In the genomic region with DNA sequence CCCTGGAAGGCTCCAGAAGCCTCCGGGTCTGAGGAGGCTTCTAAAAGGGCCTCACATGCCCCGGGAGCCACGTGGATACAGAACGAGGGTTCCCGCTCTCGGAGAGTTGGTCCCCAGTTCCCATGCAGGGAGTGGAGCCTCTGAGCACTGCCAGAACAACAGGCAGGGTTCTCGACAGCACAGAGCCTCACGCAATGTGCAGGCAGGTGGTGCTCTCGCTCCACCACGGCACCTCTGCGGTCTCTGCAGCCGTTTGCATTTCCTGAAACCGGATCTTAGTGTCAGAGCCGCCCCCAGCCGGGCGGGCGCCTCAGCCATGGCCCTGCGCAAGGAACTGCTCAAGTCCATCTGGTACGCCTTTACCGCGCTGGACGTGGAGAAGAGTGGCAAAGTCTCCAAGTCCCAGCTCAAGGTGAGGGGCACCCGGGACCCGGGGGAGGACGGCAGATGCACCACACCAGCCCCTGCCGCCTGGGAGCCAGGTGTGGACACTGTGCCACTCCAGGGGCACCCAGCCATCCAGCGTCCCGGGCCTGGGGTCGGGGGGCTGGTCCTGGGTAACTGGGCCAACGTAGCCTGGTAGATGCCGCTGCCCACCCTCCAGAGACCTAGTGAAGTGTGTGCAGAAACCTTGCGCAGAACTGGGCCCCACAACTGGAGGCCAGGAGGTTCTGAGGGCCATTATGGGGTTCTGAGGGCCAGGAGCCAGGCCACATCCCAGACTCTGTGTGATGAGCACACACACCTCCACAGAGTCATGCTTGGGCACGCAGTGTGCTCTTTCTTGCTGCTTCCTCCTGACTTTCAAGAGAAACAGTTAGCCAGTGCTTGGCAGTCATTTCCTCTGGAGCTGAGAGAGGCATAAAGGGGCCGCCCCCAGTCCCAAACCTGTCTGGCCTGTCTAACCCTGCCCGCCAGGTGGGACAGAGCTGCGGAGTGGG, we compare ENCODE assay signal across 1 cellular context.
TF ChIP-seq lines count a peak whose summit lies in the region.

A gene with protein sequence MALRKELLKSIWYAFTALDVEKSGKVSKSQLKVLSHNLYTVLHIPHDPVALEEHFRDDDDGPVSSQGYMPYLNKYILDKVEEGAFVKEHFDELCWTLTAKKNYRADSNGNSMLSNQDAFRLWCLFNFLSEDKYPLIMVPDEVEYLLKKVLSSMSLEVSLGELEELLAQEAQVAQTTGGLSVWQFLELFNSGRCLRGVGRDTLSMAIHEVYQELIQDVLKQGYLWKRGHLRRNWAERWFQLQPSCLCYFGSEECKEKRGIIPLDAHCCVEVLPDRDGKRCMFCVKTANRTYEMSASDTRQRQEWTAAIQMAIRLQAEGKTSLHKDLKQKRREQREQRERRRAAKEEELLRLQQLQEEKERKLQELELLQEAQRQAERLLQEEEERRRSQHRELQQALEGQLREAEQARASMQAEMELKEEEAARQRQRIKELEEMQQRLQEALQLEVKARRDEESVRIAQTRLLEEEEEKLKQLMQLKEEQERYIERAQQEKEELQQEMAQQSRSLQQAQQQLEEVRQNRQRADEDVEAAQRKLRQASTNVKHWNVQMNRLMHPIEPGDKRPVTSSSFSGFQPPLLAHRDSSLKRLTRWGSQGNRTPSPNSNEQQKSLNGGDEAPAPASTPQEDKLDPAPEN (plus strand): TSS at position 278 of the 941 bp plus-strand sequence. CDS start 39 bp downstream, at position 317.

TF ChIP-seq in H1, 55 proteins besides CTCF, POLR2A, EP300 and RAD21 (continued from another document):
- TF ChIP-seq, protein P1, sequence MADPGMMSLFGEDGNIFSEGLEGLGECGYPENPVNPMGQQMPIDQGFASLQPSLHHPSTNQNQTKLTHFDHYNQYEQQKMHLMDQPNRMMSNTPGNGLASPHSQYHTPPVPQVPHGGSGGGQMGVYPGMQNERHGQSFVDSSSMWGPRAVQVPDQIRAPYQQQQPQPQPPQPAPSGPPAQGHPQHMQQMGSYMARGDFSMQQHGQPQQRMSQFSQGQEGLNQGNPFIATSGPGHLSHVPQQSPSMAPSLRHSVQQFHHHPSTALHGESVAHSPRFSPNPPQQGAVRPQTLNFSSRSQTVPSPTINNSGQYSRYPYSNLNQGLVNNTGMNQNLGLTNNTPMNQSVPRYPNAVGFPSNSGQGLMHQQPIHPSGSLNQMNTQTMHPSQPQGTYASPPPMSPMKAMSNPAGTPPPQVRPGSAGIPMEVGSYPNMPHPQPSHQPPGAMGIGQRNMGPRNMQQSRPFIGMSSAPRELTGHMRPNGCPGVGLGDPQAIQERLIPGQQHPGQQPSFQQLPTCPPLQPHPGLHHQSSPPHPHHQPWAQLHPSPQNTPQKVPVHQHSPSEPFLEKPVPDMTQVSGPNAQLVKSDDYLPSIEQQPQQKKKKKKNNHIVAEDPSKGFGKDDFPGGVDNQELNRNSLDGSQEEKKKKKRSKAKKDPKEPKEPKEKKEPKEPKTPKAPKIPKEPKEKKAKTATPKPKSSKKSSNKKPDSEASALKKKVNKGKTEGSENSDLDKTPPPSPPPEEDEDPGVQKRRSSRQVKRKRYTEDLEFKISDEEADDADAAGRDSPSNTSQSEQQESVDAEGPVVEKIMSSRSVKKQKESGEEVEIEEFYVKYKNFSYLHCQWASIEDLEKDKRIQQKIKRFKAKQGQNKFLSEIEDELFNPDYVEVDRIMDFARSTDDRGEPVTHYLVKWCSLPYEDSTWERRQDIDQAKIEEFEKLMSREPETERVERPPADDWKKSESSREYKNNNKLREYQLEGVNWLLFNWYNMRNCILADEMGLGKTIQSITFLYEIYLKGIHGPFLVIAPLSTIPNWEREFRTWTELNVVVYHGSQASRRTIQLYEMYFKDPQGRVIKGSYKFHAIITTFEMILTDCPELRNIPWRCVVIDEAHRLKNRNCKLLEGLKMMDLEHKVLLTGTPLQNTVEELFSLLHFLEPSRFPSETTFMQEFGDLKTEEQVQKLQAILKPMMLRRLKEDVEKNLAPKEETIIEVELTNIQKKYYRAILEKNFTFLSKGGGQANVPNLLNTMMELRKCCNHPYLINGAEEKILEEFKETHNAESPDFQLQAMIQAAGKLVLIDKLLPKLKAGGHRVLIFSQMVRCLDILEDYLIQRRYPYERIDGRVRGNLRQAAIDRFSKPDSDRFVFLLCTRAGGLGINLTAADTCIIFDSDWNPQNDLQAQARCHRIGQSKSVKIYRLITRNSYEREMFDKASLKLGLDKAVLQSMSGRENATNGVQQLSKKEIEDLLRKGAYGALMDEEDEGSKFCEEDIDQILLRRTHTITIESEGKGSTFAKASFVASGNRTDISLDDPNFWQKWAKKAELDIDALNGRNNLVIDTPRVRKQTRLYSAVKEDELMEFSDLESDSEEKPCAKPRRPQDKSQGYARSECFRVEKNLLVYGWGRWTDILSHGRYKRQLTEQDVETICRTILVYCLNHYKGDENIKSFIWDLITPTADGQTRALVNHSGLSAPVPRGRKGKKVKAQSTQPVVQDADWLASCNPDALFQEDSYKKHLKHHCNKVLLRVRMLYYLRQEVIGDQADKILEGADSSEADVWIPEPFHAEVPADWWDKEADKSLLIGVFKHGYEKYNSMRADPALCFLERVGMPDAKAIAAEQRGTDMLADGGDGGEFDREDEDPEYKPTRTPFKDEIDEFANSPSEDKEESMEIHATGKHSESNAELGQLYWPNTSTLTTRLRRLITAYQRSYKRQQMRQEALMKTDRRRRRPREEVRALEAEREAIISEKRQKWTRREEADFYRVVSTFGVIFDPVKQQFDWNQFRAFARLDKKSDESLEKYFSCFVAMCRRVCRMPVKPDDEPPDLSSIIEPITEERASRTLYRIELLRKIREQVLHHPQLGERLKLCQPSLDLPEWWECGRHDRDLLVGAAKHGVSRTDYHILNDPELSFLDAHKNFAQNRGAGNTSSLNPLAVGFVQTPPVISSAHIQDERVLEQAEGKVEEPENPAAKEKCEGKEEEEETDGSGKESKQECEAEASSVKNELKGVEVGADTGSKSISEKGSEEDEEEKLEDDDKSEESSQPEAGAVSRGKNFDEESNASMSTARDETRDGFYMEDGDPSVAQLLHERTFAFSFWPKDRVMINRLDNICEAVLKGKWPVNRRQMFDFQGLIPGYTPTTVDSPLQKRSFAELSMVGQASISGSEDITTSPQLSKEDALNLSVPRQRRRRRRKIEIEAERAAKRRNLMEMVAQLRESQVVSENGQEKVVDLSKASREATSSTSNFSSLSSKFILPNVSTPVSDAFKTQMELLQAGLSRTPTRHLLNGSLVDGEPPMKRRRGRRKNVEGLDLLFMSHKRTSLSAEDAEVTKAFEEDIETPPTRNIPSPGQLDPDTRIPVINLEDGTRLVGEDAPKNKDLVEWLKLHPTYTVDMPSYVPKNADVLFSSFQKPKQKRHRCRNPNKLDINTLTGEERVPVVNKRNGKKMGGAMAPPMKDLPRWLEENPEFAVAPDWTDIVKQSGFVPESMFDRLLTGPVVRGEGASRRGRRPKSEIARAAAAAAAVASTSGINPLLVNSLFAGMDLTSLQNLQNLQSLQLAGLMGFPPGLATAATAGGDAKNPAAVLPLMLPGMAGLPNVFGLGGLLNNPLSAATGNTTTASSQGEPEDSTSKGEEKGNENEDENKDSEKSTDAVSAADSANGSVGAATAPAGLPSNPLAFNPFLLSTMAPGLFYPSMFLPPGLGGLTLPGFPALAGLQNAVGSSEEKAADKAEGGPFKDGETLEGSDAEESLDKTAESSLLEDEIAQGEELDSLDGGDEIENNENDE (IDR thresholded peaks at IDR 0.05; ENCODE audit: insufficient replicate concordance, low read length), result no peak
- TF ChIP-seq CTBP2 (IDR thresholded peaks at IDR 0.05; ENCODE audit: borderline replicate concordance, insufficient read depth, insufficient read length, low read length) (no peak), GABPA (IDR thresholded peaks at IDR 0.05; ENCODE audit: borderline replicate concordance, insufficient read depth, low read length) (peak; percentile 64; the same call in 1 of the 2 replicates), CEBPB (IDR thresholded peaks at IDR 0.05; ENCODE audit: low read depth, low read length) (peak; percentile 15; the same call in 1 of the 2 replicates), NANOG (IDR thresholded peaks at IDR 0.05; ENCODE audit: insufficient read depth, low read depth, low read length, poor library complexity, severe bottlenecking) (peak; percentile 48), HDAC6 (IDR thresholded peaks at IDR 0.05; ENCODE audit: low read depth, low read length) (no peak), ZNF274 (IDR thresholded peaks at IDR 0.05; ENCODE audit: borderline replicate concordance, extremely low read depth, low read length) (no peak), SP4 (IDR thresholded peaks at IDR 0.05; ENCODE audit: low read length) (peak; percentile 82; the same call in 1 of the 2 replicates)
